ENCODE assay signal across 1 cellular context in genomic region chr12:120925740-120926563, GRCh38.
A peak's percentile ranks its signal among the peaks of the same experiment; 100 is the strongest.
TF ChIP-seq lines count a peak whose summit lies in the region.

No MANE protein-coding gene starts in this region.

TF ChIP-seq in HEK293, 187 proteins besides CTCF, POLR2A, EP300 and RAD21 (continued from another document and continues in another):
- TF ChIP-seq ZSCAN18 (tag by site-specific recombination; IDR thresholded peaks at IDR 0.05) (no peak), ZNF645 (tag by site-specific recombination; IDR thresholded peaks at IDR 0.05) (no peak), ZNF624 (tag by site-specific recombination; IDR thresholded peaks at IDR 0.05) (no peak), GFI1B (tag by site-specific recombination; IDR thresholded peaks at IDR 0.05) (no peak), PRDM1 (tag by site-specific recombination; IDR thresholded peaks at IDR 0.05) (no peak), ZNF501 (tag by site-specific recombination; IDR thresholded peaks at IDR 0.05) (no peak), OVOL3 (tag by site-specific recombination; IDR thresholded peaks at IDR 0.05) (no peak), ZNF211 (tag by site-specific recombination; IDR thresholded peaks at IDR 0.05; ENCODE audit: low read depth) (no peak), ZNF544 (tag by site-specific recombination; IDR thresholded peaks at IDR 0.05) (no peak), ZEB2 (tag by site-specific recombination; IDR thresholded peaks at IDR 0.05) (no peak), PRDM6 (tag by site-specific recombination; IDR thresholded peaks at IDR 0.05) (no peak), ZNF555 (tag by site-specific recombination; conservative IDR thresholded peaks at IDR 0.05) (no peak), GLI2 (tag by site-specific recombination; IDR thresholded peaks at IDR 0.05; ENCODE audit: borderline replicate concordance, low read depth) (no peak), ZXDB (tag by site-specific recombination; IDR thresholded peaks at IDR 0.05) (peak; percentile 50), ZFP3 (tag by site-specific recombination; IDR thresholded peaks at IDR 0.05; ENCODE audit: low read depth) (no peak), ZNF362 (tag by site-specific recombination; IDR thresholded peaks at IDR 0.05) (no peak), SETDB1 (IDR thresholded peaks at IDR 0.05; ENCODE audit: insufficient read length, low read length) (no peak), ZNF341 (tag by site-specific recombination; IDR thresholded peaks at IDR 0.05; ENCODE audit: low read depth) (no peak), ZNF423 (tag by site-specific recombination; IDR thresholded peaks at IDR 0.05) (no peak), KLF8 (tag by site-specific recombination; IDR thresholded peaks at IDR 0.05) (peak; percentile 28; the same call in 1 of the 2 replicates), ZNF629 (tag by site-specific recombination; IDR thresholded peaks at IDR 0.05) (peak; percentile 40; the same call in 1 of the 2 replicates), YY1 (tag by site-specific recombination; IDR thresholded peaks at IDR 0.05) (no peak), ZNF175 (tag by site-specific recombination; IDR thresholded peaks at IDR 0.05) (no peak), ZNF518A (tag by site-specific recombination; conservative IDR thresholded peaks at IDR 0.05; ENCODE audit: low read depth) (no peak), PRDM10 (tag by site-specific recombination; IDR thresholded peaks at IDR 0.05) (no peak), ZNF404 (tag by site-specific recombination; IDR thresholded peaks at IDR 0.05) (no peak), ZFHX2 (tag by site-specific recombination; conservative IDR thresholded peaks at IDR 0.05) (peak; percentile 56), ZSCAN5A (tag by site-specific recombination; IDR thresholded peaks at IDR 0.05) (no peak), ZSCAN23 (tag by site-specific recombination; IDR thresholded peaks at IDR 0.05) (no peak), HOXA7 (CRISPR knock-in tag; IDR thresholded peaks at IDR 0.05; ENCODE audit: borderline replicate concordance) (no peak), MEIS1 (CRISPR knock-in tag; IDR thresholded peaks at IDR 0.05; ENCODE audit: borderline replicate concordance) (no peak), ZIC2 (tag by site-specific recombination; IDR thresholded peaks at IDR 0.05) (peak; percentile 21; the same call in 1 of the 2 replicates), ZNF513 (tag by site-specific recombination; IDR thresholded peaks at IDR 0.05) (no peak), INSM2 (tag by site-specific recombination; IDR thresholded peaks at IDR 0.05) (no peak), ZNF274 (IDR thresholded peaks at IDR 0.05; ENCODE audit: low read length) (no peak), ZNF274 (tag by site-specific recombination; IDR thresholded peaks at IDR 0.05; ENCODE audit: borderline replicate concordance) (no peak), ZNF140 (tag by site-specific recombination; IDR thresholded peaks at IDR 0.05) (no peak), ZNF19 (tag by site-specific recombination; IDR thresholded peaks at IDR 0.05; ENCODE audit: low read depth) (no peak), ZNF654 (tag by site-specific recombination; IDR thresholded peaks at IDR 0.05; ENCODE audit: low read depth) (no peak), IKZF3 (tag by site-specific recombination; IDR thresholded peaks at IDR 0.05) (peak; percentile 56), ZNF449 (tag by site-specific recombination; IDR thresholded peaks at IDR 0.05) (no peak), ZNF37A (tag by site-specific recombination; IDR thresholded peaks at IDR 0.05) (no peak), ZNF155 (tag by site-specific recombination; IDR thresholded peaks at IDR 0.05) (no peak)
